Comparison of ENCODE assay signal across 13 cellular contexts in genomic region chr6:130229645-130230044, GRCh38. TPM values are rescaled to one million over a fixed set of nuclear protein-coding genes. Genes with fewer than 3 reads are reported as not detected.
"Had no signal": no experiment of that assay in that cellular context is flagged by ENCODE, and none has a peak within 500 bp of the region (broad histone marks: within the 10 kb centered on the region; RNA-seq: fewer than 3 reads in every experiment).

No MANE protein-coding gene starts in this region.

- H3K9me3 ChIP-seq: ascending aorta, breast epithelium, lower lobe of right lung, ovary, thoracic aorta, upper lobe of right lung had no signal

- ATAC-seq: left colon, lower lobe of right lung, sciatic nerve, upper lobe of right lung had no signal

- H3K4me3 Mint-ChIP-seq: activated B cell treated with CpG ODN at 0.5 μM for 24 hours; activated T-cell treated with anti-CD3 and anti-CD28 coated beads, Interleukin-2, amount 50 U/mL, for 72 hours; mesothelial cell of epicardium had no signal

- H3K36me3 ChIP-seq: ascending aorta, breast epithelium, lower lobe of right lung, ovary, thoracic aorta, upper lobe of right lung had no signal

- H3K27ac Mint-ChIP-seq: activated B cell treated with CpG ODN at 0.5 μM for 24 hours; activated T-cell treated with anti-CD3 and anti-CD28 coated beads, Interleukin-2, amount 50 U/mL, for 72 hours; mesothelial cell of epicardium had no signal

- H3K4me3 ChIP-seq: ascending aorta, breast epithelium, lower lobe of right lung, ovary, thoracic aorta, upper lobe of right lung had no signal

- H3K9me3 Mint-ChIP-seq: activated B cell treated with CpG ODN at 0.5 μM for 24 hours had no signal

- H3K36me3 Mint-ChIP-seq: mesothelial cell of epicardium had no signal

- H3K27me3 Mint-ChIP-seq: activated B cell treated with CpG ODN at 0.5 μM for 24 hours had no signal

- DNase-seq: activated B cell treated with CpG ODN at 0.5 μM for 24 hours; activated T-cell treated with anti-CD3 and anti-CD28 coated beads, Interleukin-2, amount 50 U/mL, for 72 hours; dermis blood vessel endothelial cell; left colon; lower lobe of right lung; ovary; upper lobe of right lung had no signal

- H3K4me1 Mint-ChIP-seq: activated B cell treated with CpG ODN at 0.5 μM for 24 hours, mesothelial cell of epicardium had no signal

- H3K27me3 ChIP-seq: ascending aorta, breast epithelium, ovary, upper lobe of right lung had no signal

- H3K4me1 ChIP-seq: ascending aorta, breast epithelium, lower lobe of right lung, upper lobe of right lung had no signal

- H3K27ac ChIP-seq: ascending aorta, breast epithelium, epithelial cell of prostate, lower lobe of right lung, ovary, thoracic aorta, upper lobe of right lung had no signal

RNA-seq across cellular contexts. Expression of gene SAMD3, which starts 6.9 kb away (rescaled TPM):
- total RNA-seq: activated B cell treated with CpG ODN at 0.5 μM for 24 hours, ascending aorta, dermis blood vessel endothelial cell had no signal
